28 cellular contexts compared by ENCODE assay signal in genomic region chr18:46373787-46374186, GRCh38.
"Had no signal": no experiment of that assay in that cellular context is flagged by ENCODE, and none has a peak within 500 bp of the region (broad histone marks: within the 10 kb centered on the region; RNA-seq: fewer than 3 reads in every experiment).

No MANE protein-coding gene starts in this region.

- H3K27me3 Mint-ChIP-seq: activated CD4-positive, alpha-beta memory T cell treated with anti-CD3 and anti-CD28 coated beads for 36 hours; activated naive CD8-positive, alpha-beta T cell treated with anti-CD3 and anti-CD28 coated beads, Interleukin-2, amount 10 ng/mL, durations not matched to agents 7 days and 5 days; effector memory CD8-positive, alpha-beta T cell; stimulated activated memory B cell treated with anti-CD40 and anti-IgM and Interleukin-4, amounts not matched to agents 10 μg/mL and 1 μg/mL and 100 μg/mL, for 72 hours; stimulated activated naive CD8-positive, alpha-beta T cell treated with anti-CD3 and anti-CD28 coated beads, Interleukin-15, amount 100 ng/mL, for 72 hours had no signal

- H3K36me3 Mint-ChIP-seq: activated CD4-positive, alpha-beta memory T cell treated with anti-CD3 and anti-CD28 coated beads for 36 hours; activated naive CD4-positive, alpha-beta T cell treated with anti-CD3 and anti-CD28 coated beads, Interleukin-2, amount 10 ng/mL, durations not matched to agents 7 days and 5 days; activated naive CD8-positive, alpha-beta T cell treated with anti-CD3 and anti-CD28 coated beads, Interleukin-2, amount 10 ng/mL, durations not matched to agents 7 days and 5 days; natural killer cell; stimulated activated memory B cell treated with anti-CD40 and anti-IgM and Interleukin-4, amounts not matched to agents 10 μg/mL and 1 μg/mL and 100 μg/mL, for 72 hours had no signal

- H3K27ac Mint-ChIP-seq: activated CD4-positive, alpha-beta memory T cell treated with anti-CD3 and anti-CD28 coated beads for 36 hours; activated CD4-positive, alpha-beta T cell treated with anti-CD3 and anti-CD28 coated beads, Interleukin-2, amount 10 ng/mL, durations not matched to agents 24 days and 14 days; activated naive CD4-positive, alpha-beta T cell treated with anti-CD3 and anti-CD28 coated beads, Interleukin-2, amount 10 ng/mL, durations not matched to agents 7 days and 5 days; activated naive CD8-positive, alpha-beta T cell treated with anti-CD3 and anti-CD28 coated beads, Interleukin-2, amount 10 ng/mL, durations not matched to agents 7 days and 5 days; activated T-cell treated with anti-CD3 and anti-CD28 coated beads, Interleukin-2, amount 50 U/mL, for 24 hours; effector memory CD8-positive, alpha-beta T cell; stimulated activated memory B cell treated with anti-CD40 and anti-IgM and Interleukin-4, amounts not matched to agents 10 μg/mL and 1 μg/mL and 100 μg/mL, for 72 hours; stimulated activated naive CD8-positive, alpha-beta T cell treated with anti-CD3 and anti-CD28 coated beads, Interleukin-15, amount 100 ng/mL, for 72 hours; T-helper 1 cell treated with Interleukin-12 subunit alpha and Interleukin-12 subunit beta and Interleukin-4 antibody, amounts not matched to agents 30 μg/mL and 1 μg/mL, for 36 hours had no signal

- ATAC-seq: effector memory CD8-positive, alpha-beta T cell; gastroesophageal sphincter; heart left ventricle; natural killer cell; stimulated activated memory B cell treated with anti-CD40 and anti-IgM and Interleukin-4, amounts not matched to agents 10 μg/mL and 1 μg/mL and 100 μg/mL, for 72 hours; stimulated activated naive CD8-positive, alpha-beta T cell treated with anti-CD3 and anti-CD28 coated beads, Interleukin-15, amount 100 ng/mL, for 72 hours had no signal

- H3K9me3 Mint-ChIP-seq: activated CD4-positive, alpha-beta memory T cell treated with anti-CD3 and anti-CD28 coated beads for 36 hours; activated CD4-positive, alpha-beta T cell treated with anti-CD3 and anti-CD28 coated beads, Interleukin-2, amount 10 ng/mL, durations not matched to agents 24 days and 14 days; activated naive CD4-positive, alpha-beta T cell treated with anti-CD3 and anti-CD28 coated beads, Interleukin-2, amount 10 ng/mL, durations not matched to agents 7 days and 5 days; activated naive CD8-positive, alpha-beta T cell treated with anti-CD3 and anti-CD28 coated beads, Interleukin-2, amount 10 ng/mL, durations not matched to agents 7 days and 5 days; activated T-cell treated with anti-CD3 and anti-CD28 coated beads, Interleukin-2, amount 50 U/mL, for 24 hours; natural killer cell; stimulated activated naive CD8-positive, alpha-beta T cell treated with anti-CD3 and anti-CD28 coated beads, Interleukin-15, amount 100 ng/mL, for 72 hours; T-helper 1 cell treated with Interleukin-12 subunit alpha and Interleukin-12 subunit beta and Interleukin-4 antibody, amounts not matched to agents 30 μg/mL and 1 μg/mL, for 36 hours had no signal

- H3K27ac ChIP-seq: gastroesophageal sphincter, heart left ventricle, left ventricle myocardium inferior, sigmoid colon, upper lobe of right lung, WERI-Rb-1 had no signal

- H3K4me1 Mint-ChIP-seq: activated CD4-positive, alpha-beta T cell treated with anti-CD3 and anti-CD28 coated beads, Interleukin-2, amount 10 ng/mL, durations not matched to agents 24 days and 14 days; activated naive CD4-positive, alpha-beta T cell treated with anti-CD3 and anti-CD28 coated beads, Interleukin-2, amount 10 ng/mL, durations not matched to agents 7 days and 5 days; stimulated activated memory B cell treated with anti-CD40 and anti-IgM and Interleukin-4, amounts not matched to agents 10 μg/mL and 1 μg/mL and 100 μg/mL, for 72 hours; stimulated activated naive CD8-positive, alpha-beta T cell treated with anti-CD3 and anti-CD28 coated beads, Interleukin-15, amount 100 ng/mL, for 72 hours had no signal

- H3K4me3 Mint-ChIP-seq: activated CD4-positive, alpha-beta memory T cell treated with anti-CD3 and anti-CD28 coated beads for 36 hours; activated CD4-positive, alpha-beta T cell treated with anti-CD3 and anti-CD28 coated beads, Interleukin-2, amount 10 ng/mL, durations not matched to agents 24 days and 14 days; activated naive CD4-positive, alpha-beta T cell treated with anti-CD3 and anti-CD28 coated beads, Interleukin-2, amount 10 ng/mL, durations not matched to agents 7 days and 5 days; activated naive CD8-positive, alpha-beta T cell treated with anti-CD3 and anti-CD28 coated beads, Interleukin-2, amount 10 ng/mL, durations not matched to agents 7 days and 5 days; activated T-cell treated with anti-CD3 and anti-CD28 coated beads, Interleukin-2, amount 50 U/mL, for 24 hours; effector memory CD8-positive, alpha-beta T cell; natural killer cell; stimulated activated memory B cell treated with anti-CD40 and anti-IgM and Interleukin-4, amounts not matched to agents 10 μg/mL and 1 μg/mL and 100 μg/mL, for 72 hours; stimulated activated naive CD8-positive, alpha-beta T cell treated with anti-CD3 and anti-CD28 coated beads, Interleukin-15, amount 100 ng/mL, for 72 hours; T-helper 1 cell treated with Interleukin-12 subunit alpha and Interleukin-12 subunit beta and Interleukin-4 antibody, amounts not matched to agents 30 μg/mL and 1 μg/mL, for 36 hours had no signal

- DNase-seq: activated CD4-positive, alpha-beta memory T cell treated with anti-CD3 and anti-CD28 coated beads for 36 hours; activated CD4-positive, alpha-beta T cell treated with anti-CD3 and anti-CD28 coated beads, Interleukin-2, amount 10 ng/mL, durations not matched to agents 24 days and 14 days; activated CD4-positive, CD25-positive, alpha-beta regulatory T cell treated with anti-CD3 and anti-CD28 coated beads, Interleukin-2, amount 50 U/mL, for 72 hours; activated CD8-positive, alpha-beta memory T cell treated with anti-CD3 and anti-CD28 coated beads, Interleukin-2, amount 50 U/mL, for 48 hours; activated gamma-delta T cell; activated naive CD4-positive, alpha-beta T cell treated with anti-CD3 and anti-CD28 coated beads, Interleukin-2, amount 10 ng/mL, durations not matched to agents 7 days and 5 days; activated naive CD8-positive, alpha-beta T cell treated with anti-CD3 and anti-CD28 coated beads, Interleukin-2, amount 10 ng/mL, durations not matched to agents 7 days and 5 days; activated T-cell treated with anti-CD3 and anti-CD28 coated beads, Interleukin-2, amount 50 U/mL, for 24 hours; caudate nucleus; cortex of kidney; effector memory CD8-positive, alpha-beta T cell; heart left ventricle; left ventricle myocardium inferior; mesendoderm; natural killer cell; sigmoid colon; small intestine; stimulated activated CD4-positive, alpha-beta T cell treated with anti-CD3 and anti-CD28 coated beads, Interleukin-1b, Interleukin-23, amount 100 ng/mL, for 48 hours; stimulated activated CD4-positive, alpha-beta T cell treated with anti-CD3 and anti-CD28 coated beads, Interleukin-4, amount 100 ng/mL, for 4 hours; stimulated activated CD8-positive, alpha-beta memory T cell treated with anti-CD3 and anti-CD28 coated beads, Interleukin-4, amount 100 ng/mL, for 48 hours; stimulated activated naive CD8-positive, alpha-beta T cell treated with anti-CD3 and anti-CD28 coated beads, Interleukin-15, amount 100 ng/mL, for 72 hours; substantia nigra; T-helper 9 cell; upper lobe of right lung; WERI-Rb-1 had no signal
